Comparison of ENCODE assay signal across 12 cellular contexts in genomic region chr18:35326695-35327387, GRCh38.
"Had no signal": no experiment of that assay in that cellular context is flagged by ENCODE, and none has a peak within 500 bp of the region (broad histone marks: within the 10 kb centered on the region; RNA-seq: fewer than 3 reads in every experiment).

No MANE protein-coding gene starts in this region.

- H3K9me3 ChIP-seq: mucosa of descending colon, vagina had no signal

- H3K27me3 ChIP-seq: ascending aorta, tibial nerve, vagina had no signal

- H3K4me1 Mint-ChIP-seq: activated naive CD4-positive, alpha-beta T cell treated with anti-CD3 and anti-CD28 coated beads, Interleukin-2, amount 10 ng/mL, durations not matched to agents 7 days and 5 days; activated T-helper 17 cell treated with anti-CD3 and anti-CD28 coated beads, Interleukin-2, amount 50 U/mL, for 72 hours; naive thymus-derived CD8-positive, alpha-beta T cell had no signal

- H3K36me3 Mint-ChIP-seq: activated naive CD4-positive, alpha-beta T cell treated with anti-CD3 and anti-CD28 coated beads, Interleukin-2, amount 10 ng/mL, durations not matched to agents 7 days and 5 days had no signal

- ATAC-seq: activated T-helper 17 cell treated with anti-CD3 and anti-CD28 coated beads, Interleukin-2, amount 50 U/mL, for 72 hours; esophagus mucosa; mucosa of descending colon; naive thymus-derived CD8-positive, alpha-beta T cell had no signal

- H3K27ac Mint-ChIP-seq: activated naive CD4-positive, alpha-beta T cell treated with anti-CD3 and anti-CD28 coated beads, Interleukin-2, amount 10 ng/mL, durations not matched to agents 7 days and 5 days; activated T-helper 17 cell treated with anti-CD3 and anti-CD28 coated beads, Interleukin-2, amount 50 U/mL, for 72 hours; naive thymus-derived CD8-positive, alpha-beta T cell had no signal

- H3K27ac ChIP-seq: ascending aorta, left ventricle myocardium inferior, tibial nerve, vagina had no signal

- H3K4me3 Mint-ChIP-seq: activated naive CD4-positive, alpha-beta T cell treated with anti-CD3 and anti-CD28 coated beads, Interleukin-2, amount 10 ng/mL, durations not matched to agents 7 days and 5 days; activated T-helper 17 cell treated with anti-CD3 and anti-CD28 coated beads, Interleukin-2, amount 50 U/mL, for 72 hours; naive thymus-derived CD8-positive, alpha-beta T cell had no signal

- DNase-seq: activated naive CD4-positive, alpha-beta T cell treated with anti-CD3 and anti-CD28 coated beads, Interleukin-2, amount 10 ng/mL, durations not matched to agents 7 days and 5 days; islet precursor cell; left ventricle myocardium inferior; mucosa of descending colon; naive thymus-derived CD8-positive, alpha-beta T cell; stimulated activated CD4-positive, alpha-beta T cell treated with anti-CD3 and anti-CD28 coated beads, Interleukin-12 subunit alpha, Interleukin-12 subunit beta, amount 100 ng/mL, for 4 hours; stimulated activated CD4-positive, alpha-beta T cell treated with anti-CD3 and anti-CD28 coated beads, Interleukin-2, amount 100 ng/mL, for 24 hours had no signal

- H3K4me1 ChIP-seq: ascending aorta, tibial nerve, vagina had no signal

- H3K27me3 Mint-ChIP-seq: activated naive CD4-positive, alpha-beta T cell treated with anti-CD3 and anti-CD28 coated beads, Interleukin-2, amount 10 ng/mL, durations not matched to agents 7 days and 5 days; activated T-helper 17 cell treated with anti-CD3 and anti-CD28 coated beads, Interleukin-2, amount 50 U/mL, for 72 hours had no signal

- H3K9me3 Mint-ChIP-seq: activated T-helper 17 cell treated with anti-CD3 and anti-CD28 coated beads, Interleukin-2, amount 50 U/mL, for 72 hours had no signal

- H3K4me3 ChIP-seq: ascending aorta, left ventricle myocardium inferior, mucosa of descending colon, tibial nerve, vagina had no signal
